Comparison of ENCODE assay signal across 8 cellular contexts in the genomic region with DNA sequence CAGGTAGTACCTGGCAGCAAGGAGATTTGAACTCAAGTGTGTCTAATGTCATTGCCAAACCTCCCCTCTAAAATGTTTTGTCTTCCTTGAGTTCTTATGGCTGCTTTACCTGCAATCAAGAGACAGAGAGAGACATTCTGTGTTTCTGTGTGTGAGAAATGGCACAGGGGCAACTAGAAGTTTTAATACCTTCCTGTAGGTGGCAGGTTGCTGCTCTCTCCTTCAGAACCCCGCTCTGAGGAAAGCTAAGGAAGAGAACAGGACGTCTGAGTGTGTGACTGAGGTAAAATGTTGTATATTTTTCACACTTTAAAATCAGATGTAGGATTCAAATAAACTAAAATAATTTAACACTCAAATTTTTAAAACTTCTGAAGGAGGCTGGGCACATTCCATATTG. TPM values are rescaled to one million over a fixed set of nuclear protein-coding genes. Genes with fewer than 3 reads are reported as not detected.
DNase-seq lines count a peak whose midpoint lies in the region; ATAC-seq, FAIRE-seq and TF ChIP-seq lines count a peak whose summit lies in the region.

No MANE protein-coding gene starts in this region.

- H3K4me1 ChIP-seq in lung (ENCODE audit: control insufficient read depth in 2 of 2, insufficient read depth in 2 of 2, low read length in 2 of 2) = peaks cover 4 to 25% of the 10 kb centered on the region in 2 donors

- WGBS in lung, 2 donors = 18 to 21% methylated on average over 2 of the region's 2 CpGs

- H3K36me3 ChIP-seq in bronchial epithelial cell (ENCODE audit: control insufficient read depth, insufficient read depth, low read length) = no peaks in the 10 kb centered on the region
- no peaks in the 10 kb centered on the region for H3K36me3 ChIP-seq in lung (ENCODE audit: control insufficient read depth in 2 of 2, insufficient read depth in 2 of 2, low read length in 2 of 2)

- H3K9me3 ChIP-seq in lung (ENCODE audit: control insufficient read depth in 2 of 2, insufficient read depth in 1 of 2, low read length in 1 of 2) = peaks cover 0 to 4% of the 10 kb centered on the region in 2 donors

- no peaks in the 10 kb centered on the region for H3K27me3 ChIP-seq in bronchial epithelial cell (ENCODE audit: control insufficient read depth, insufficient read depth, low read length)
- no peaks in the 10 kb centered on the region for H3K27me3 ChIP-seq in lung (ENCODE audit: control insufficient read depth, insufficient read depth)

- peak overlapping the region in 1 of 2 donors; percentile 88 for H3K27ac ChIP-seq in lung (ENCODE audit: low read depth in 1 of 2, low read length in 1 of 2)

- H3K4me3 ChIP-seq in AG10803 (ENCODE audit: low read length) = no peak overlapping the region
- no peak overlapping the region for H3K4me3 ChIP-seq in bronchial epithelial cell (ENCODE audit: low read depth, low read length)
- no peak overlapping the region for H3K4me3 ChIP-seq in lung

- ATAC-seq in GM19025 (IDR thresholded peaks at IDR 0.05; ENCODE audit: low read depth, unreplicated experiment) (peak; percentile 57), lung (ENCODE audit: insufficient read depth, low FRiP score) (peak; percentile 74), HG02642 (IDR thresholded peaks at IDR 0.05; ENCODE audit: poor library complexity, unreplicated experiment) (no peak)

- peak; percentile 56 for TF ChIP-seq CTCF in AG10803 (conservative IDR thresholded peaks at IDR 0.05; ENCODE audit: low read length)
- peak; percentile 80 for TF ChIP-seq CTCF in bronchial epithelial cell (IDR thresholded peaks at IDR 0.05; ENCODE audit: insufficient read depth, low read length, severe bottlenecking)
- TF ChIP-seq CTCF in lung (IDR thresholded peaks at IDR 0.05; ENCODE audit: control extremely low read depth, extremely low read depth) = no peak

- no peak for FAIRE-seq in bronchial epithelial cell (lab: Jason Lieb, UNC)

- DNase-seq in AG10803 (ENCODE audit: low read depth) (peak; percentile 29), Kasumi-1 (lab: John Stamatoyannopoulos, UW) (peak; percentile 62 to 73), bronchial epithelial cell (ENCODE audit: low read depth) (peak; percentile 58), lung (ENCODE audit: low spot score) (no peak), activated T-cell treated with anti-CD3 and anti-CD28 coated beads for 4 hours (no peak)
- no peak for DNase-seq in activated T-cell treated with anti-CD3 and anti-CD28 coated beads, Interleukin-2, amount 50 U/mL, for 48 hours

RNA-seq across cellular contexts. Expression of gene DTNA, which starts 19.2 kb away (rescaled TPM):
- total RNA-seq in bronchial epithelial cell (1.6 and 1.9 TPM in 2 replicates), lung (10 to 100 TPM; 19.6 to 23.8 TPM)
- polyA plus RNA-seq in lung = 1 to 10 TPM; 5.0 to 6.2 TPM

Comparison
In these comparisons a context has a peak if more than half of its experiments do, and no peak if none do; other contexts are left out.
1. DNase-seq: peak in AG10803 (single experiment), Kasumi-1 (2 of 2) and bronchial epithelial cell (single experiment); none in lung (single experiment), activated T-cell treated with anti-CD3 and anti-CD28 coated beads for 4 hours (single experiment) and activated T-cell treated with anti-CD3 and anti-CD28 coated beads, Interleukin-2, amount 50 U/mL, for 48 hours (0 of 2).